Comparison of ENCODE assay signal across 1 cellular context in genomic region chr19:28213476-28214082, GRCh38.
A peak's percentile ranks its signal among the peaks of the same experiment; 100 is the strongest.
TF ChIP-seq lines count a peak whose summit lies in the region.

No MANE protein-coding gene starts in this region.

TF ChIP-seq in Ishikawa, 13 proteins besides CTCF, POLR2A, EP300 and RAD21 (continued from another document):
- TF ChIP-seq, protein P1, sequence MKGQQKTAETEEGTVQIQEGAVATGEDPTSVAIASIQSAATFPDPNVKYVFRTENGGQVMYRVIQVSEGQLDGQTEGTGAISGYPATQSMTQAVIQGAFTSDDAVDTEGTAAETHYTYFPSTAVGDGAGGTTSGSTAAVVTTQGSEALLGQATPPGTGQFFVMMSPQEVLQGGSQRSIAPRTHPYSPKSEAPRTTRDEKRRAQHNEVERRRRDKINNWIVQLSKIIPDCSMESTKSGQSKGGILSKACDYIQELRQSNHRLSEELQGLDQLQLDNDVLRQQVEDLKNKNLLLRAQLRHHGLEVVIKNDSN (IDR thresholded peaks at IDR 0.05) = peak; percentile 82
- TF ChIP-seq ZBTB7A (IDR thresholded peaks at IDR 0.05; ENCODE audit: low read depth) (no peak), CREB1 (IDR thresholded peaks at IDR 0.05; ENCODE audit: low read depth) (no peak)
